8 cellular contexts compared by ENCODE assay signal in genomic region chr6:14066782-14067406, GRCh38. TPM values are rescaled to one million over a fixed set of nuclear protein-coding genes. Genes with fewer than 3 reads are reported as not detected.
DNase-seq lines count a peak whose midpoint lies in the region; ATAC-seq, FAIRE-seq and TF ChIP-seq lines count a peak whose summit lies in the region.

No MANE protein-coding gene starts in this region.

- H3K4me3 Mint-ChIP-seq in stimulated activated effector memory CD8-positive, alpha-beta T cell treated with anti-CD3 and anti-CD28 coated beads, Interleukin-12 subunit alpha, Interleukin-12 subunit beta, amount 100 ng/mL, for 72 hours: no peak overlapping the region

- peak; percentile 78 to 81 for TF ChIP-seq RAD21 in A549 (conservative IDR thresholded peaks at IDR 0.05 in 1 of 2, IDR thresholded peaks at IDR 0.05 in 1 of 2)

- CTCF ChIA-PET in A549 (lab: Yijun Ruan, JAX): interaction anchor here (0.5 to 9.6 kb wide), 38 partner anchors 9 to 1366 kb away, joined by 3 to 186 read pairs (median 4); no protein-coding TSS in a partner anchor

- no peaks in the 10 kb centered on the region for H3K36me3 ChIP-seq in body of pancreas (replicated peaks in 1 of 2; ENCODE audit: insufficient read depth in 1 of 2, low read depth in 2 of 2)
- H3K36me3 ChIP-seq in iPS DF 6.9 (ENCODE audit: control insufficient read depth, insufficient read depth, low read length): no peaks in the 10 kb centered on the region

- no peaks in the 10 kb centered on the region for H3K27me3 ChIP-seq in body of pancreas
- no peaks in the 10 kb centered on the region for H3K27me3 ChIP-seq in iPS DF 6.9 (ENCODE audit: control insufficient read depth, insufficient read depth, low read length)

- H3K4me3 ChIP-seq in A549 (no peak overlapping the region), body of pancreas (no peak overlapping the region), iPS DF 6.9 (ENCODE audit: low read length) (no peak overlapping the region)

- peaks cover 5% of the 10 kb centered on the region for H3K36me3 Mint-ChIP-seq in stimulated activated effector memory CD8-positive, alpha-beta T cell treated with anti-CD3 and anti-CD28 coated beads, Interleukin-12 subunit alpha, Interleukin-12 subunit beta, amount 100 ng/mL, for 72 hours

- DNase-seq in A549 (ENCODE audit: low read depth in 1 of 2, low spot score in 1 of 2) (peak; percentile 54 to 65), GM04504 (ENCODE audit: low read depth) (peak; percentile 45), HK-2 (ENCODE audit: unreplicated experiment) (peak; percentile 7), NCI-H82 (lab: John Stamatoyannopoulos, UW) (peak; percentile 97), body of pancreas (peak in 3 of 4 donors; percentile 36 to 48 (median 43)), iPS DF 6.9 (ENCODE audit: low read depth, low spot score) (peak; percentile 54)
- no peak for DNase-seq in stimulated activated effector memory CD8-positive, alpha-beta T cell treated with anti-CD3 and anti-CD28 coated beads, Interleukin-12 subunit alpha, Interleukin-12 subunit beta, amount 100 ng/mL, for 72 hours (ENCODE audit: low spot score in 2 of 2)

- H3K9me3 ChIP-seq in A549: no peaks in the 10 kb centered on the region; the same call in 2 of the 3 replicates
- no peaks in the 10 kb centered on the region for H3K9me3 ChIP-seq in body of pancreas
- no peaks in the 10 kb centered on the region for H3K9me3 ChIP-seq in iPS DF 6.9 (ENCODE audit: control insufficient read depth, insufficient read depth, low read length)

- no peak overlapping the region for H3K27ac Mint-ChIP-seq in stimulated activated effector memory CD8-positive, alpha-beta T cell treated with anti-CD3 and anti-CD28 coated beads, Interleukin-12 subunit alpha, Interleukin-12 subunit beta, amount 100 ng/mL, for 72 hours

- peak; percentile 74 to 83 for ATAC-seq in A549
- peak; percentile 68 for ATAC-seq in body of pancreas
- ATAC-seq in stimulated activated effector memory CD8-positive, alpha-beta T cell treated with anti-CD3 and anti-CD28 coated beads, Interleukin-12 subunit alpha, Interleukin-12 subunit beta, amount 100 ng/mL, for 72 hours: peak; percentile 62
- ATAC-seq in GM19455 (IDR thresholded peaks at IDR 0.05; ENCODE audit: unreplicated experiment): no peak

- TF ChIP-seq POLR2A in A549 (IDR thresholded peaks at IDR 0.05; ENCODE audit: low read length): no peak
- TF ChIP-seq POLR2A in body of pancreas (IDR thresholded peaks at IDR 0.05): no peak

- FAIRE-seq in A549 (lab: Jason Lieb, UNC): no peak

- H3K4me1 Mint-ChIP-seq in stimulated activated effector memory CD8-positive, alpha-beta T cell treated with anti-CD3 and anti-CD28 coated beads, Interleukin-12 subunit alpha, Interleukin-12 subunit beta, amount 100 ng/mL, for 72 hours: peaks cover 31% of the 10 kb centered on the region

- no peak for TF ChIP-seq EP300 in A549 (IDR thresholded peaks at IDR 0.05)

- TF ChIP-seq CTCF in A549 (IDR thresholded peaks at IDR 0.05) (peak; percentile 70), body of pancreas (IDR thresholded peaks at IDR 0.05) (peak; percentile 27 to 84 (median 69))

- no peak overlapping the region for H3K4me2 ChIP-seq in A549

- H3K27ac ChIP-seq in A549 (no peak overlapping the region), body of pancreas (no peak overlapping the region), iPS DF 6.9 (ENCODE audit: low read length) (no peak overlapping the region)

- 4% methylated on average over 5 of the region's 5 CpGs for WGBS in A549 (ENCODE audit: missing lambda C conversion rate)
- WGBS in body of pancreas, 2 donors: 5% methylated on average over 5 of the region's 5 CpGs
- WGBS in iPS DF 6.9 (ENCODE audit: insufficient coverage, insufficient read length): no CpG with 5 or more reads among the region's 5 CpGs

- H3K9me3 Mint-ChIP-seq in stimulated activated effector memory CD8-positive, alpha-beta T cell treated with anti-CD3 and anti-CD28 coated beads, Interleukin-12 subunit alpha, Interleukin-12 subunit beta, amount 100 ng/mL, for 72 hours: no peaks in the 10 kb centered on the region

- intact Hi-C loops in body of pancreas (cut with DNase I): loop anchor here (10.0 kb wide), 1 partner anchor 152 kb away; no protein-coding TSS in a partner anchor

- H3K4me1 ChIP-seq in A549 (no peaks in the 10 kb centered on the region), body of pancreas (no peaks in the 10 kb centered on the region), iPS DF 6.9 (ENCODE audit: control insufficient read depth, insufficient read depth, low read length) (no peaks in the 10 kb centered on the region)

- POLR2A ChIA-PET in A549 (lab: Yijun Ruan, JAX): interaction anchor here (1.3 kb wide), 1 partner anchor 158 kb away, joined by 4 read pairs; no protein-coding TSS in a partner anchor

TF ChIP-seq in A549, 52 proteins besides CTCF, POLR2A, EP300 and RAD21:
- TF ChIP-seq SMC3 (IDR thresholded peaks at IDR 0.05): peak; percentile 68
- no peak for TF ChIP-seq EHF (CRISPR knock-in tag; IDR thresholded peaks at IDR 0.05)

RNA-seq across cellular contexts. Expression of gene CD83, which starts 50.7 kb away (rescaled TPM):
- 0.94 and 1.2 TPM in 2 replicates for polyA plus RNA-seq in A549 (2011; rRNA removed)
- polyA plus RNA-seq in A549 (2012; cell fraction: cytosol; rRNA removed): 0.45 and 0.60 TPM in 2 replicates
- polyA plus RNA-seq in A549 (2012; cell fraction: nucleus; rRNA removed): 0.26 and 0.49 TPM in 2 replicates
- polyA plus RNA-seq in A549 (2017; fragmentation: RNase III; extraction: RNeasy Plus Mini Kit Qiagen cat#74134 plus additional on column Dnase treatment): 0.79 to 1.2 TPM (median 0.83 TPM) in 3 replicates
- 0.50 and 0.63 TPM in 2 replicates for polyA minus RNA-seq in A549 (2011; rRNA and poly(A)+ RNA removed)
- 1 to 10 TPM; 1.3 to 2.3 TPM for total RNA-seq in body of pancreas

Comparison
In these comparisons a context has a peak if more than half of its experiments do, and no peak if none do; other contexts are left out.
1. DNase-seq: peak in A549 (2 of 2), GM04504 (single experiment), HK-2 (single experiment), NCI-H82 (single experiment), body of pancreas (3 of 4) and iPS DF 6.9 (single experiment); none in stimulated activated effector memory CD8-positive, alpha-beta T cell treated with anti-CD3 and anti-CD28 coated beads, Interleukin-12 subunit alpha, Interleukin-12 subunit beta, amount 100 ng/mL, for 72 hours (0 of 2).